8 cellular contexts compared by ENCODE assay signal in the genomic region with DNA sequence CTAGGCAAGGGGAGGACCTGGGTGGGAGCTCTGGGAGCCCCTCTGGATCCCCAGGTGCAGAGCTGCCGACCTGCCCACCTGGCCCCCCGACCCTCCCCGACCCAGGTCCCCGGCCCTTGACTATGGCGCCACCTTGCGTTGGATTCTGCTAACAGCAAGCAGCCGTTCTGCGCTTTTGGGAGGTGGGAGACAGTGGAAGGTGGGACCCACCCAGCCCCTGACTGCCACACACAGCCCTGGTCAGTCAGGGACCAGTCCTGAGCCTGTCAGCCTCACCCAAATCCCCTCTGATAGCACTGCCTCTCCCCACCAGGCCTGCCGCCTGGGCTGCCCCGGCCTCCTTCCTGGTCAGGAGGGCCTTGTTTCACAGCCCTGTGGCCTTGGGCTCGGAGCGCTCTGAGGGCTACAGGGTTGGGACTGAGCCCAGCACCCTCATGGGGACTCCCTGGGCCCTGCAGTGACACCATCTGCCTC.
DNase-seq lines count a peak whose midpoint lies in the region; ATAC-seq and TF ChIP-seq lines count a peak whose summit lies in the region.

No MANE protein-coding gene starts in this region.

- ATAC-seq in activated CD8-positive, alpha-beta T cell treated with anti-CD3 and anti-CD28 coated beads, Interleukin-2, amount 10 ng/mL, durations not matched to agents 7 days and 5 days = no peak
- ATAC-seq in gastroesophageal sphincter (peak; percentile 25), GM21717 (IDR thresholded peaks at IDR 0.05; ENCODE audit: unreplicated experiment) (no peak), GM19328 (IDR thresholded peaks at IDR 0.05; ENCODE audit: unreplicated experiment) (no peak)

- TF ChIP-seq CTCF in gastroesophageal sphincter (IDR thresholded peaks at IDR 0.05) = peak in 3 of 4 experiments; percentile 54 to 95 (median 69)

- CTCF ChIA-PET in activated CD8-positive, alpha-beta T cell treated with anti-CD3 and anti-CD28 coated beads, Interleukin-2, amount 10 ng/mL, durations not matched to agents 7 days and 5 days (lab: Charles Lee) = interaction anchor here (0.7 to 1.1 kb wide), 2 partner anchors 225 to 236 kb away, joined by 3 read pairs; no protein-coding TSS in a partner anchor

- H3K9me3 ChIP-seq in gastroesophageal sphincter = no peaks in the 10 kb centered on the region

- WGBS in gastroesophageal sphincter (ENCODE audit: low coverage in 1 of 2), 2 donors = no CpG with 5 or more reads among the region's 12 CpGs

- H3K4me1 Mint-ChIP-seq in activated CD8-positive, alpha-beta T cell treated with anti-CD3 and anti-CD28 coated beads, Interleukin-2, amount 10 ng/mL, durations not matched to agents 7 days and 5 days (ENCODE audit: low read depth) = peaks cover 1% of the 10 kb centered on the region

- no peak for TF ChIP-seq POLR2A in gastroesophageal sphincter (IDR thresholded peaks at IDR 0.05)

- TF ChIP-seq EP300 in gastroesophageal sphincter (IDR thresholded peaks at IDR 0.05) = no peak

- no peak overlapping the region for H3K27ac Mint-ChIP-seq in activated CD8-positive, alpha-beta T cell treated with anti-CD3 and anti-CD28 coated beads, Interleukin-2, amount 10 ng/mL, durations not matched to agents 7 days and 5 days

- H3K4me3 ChIP-seq in gastroesophageal sphincter = no peak overlapping the region

- no peaks in the 10 kb centered on the region for H3K9me3 Mint-ChIP-seq in activated CD8-positive, alpha-beta T cell treated with anti-CD3 and anti-CD28 coated beads, Interleukin-2, amount 10 ng/mL, durations not matched to agents 7 days and 5 days (ENCODE audit: insufficient read depth)

- DNase-seq in activated effector memory CD4-positive, alpha-beta T cell treated with anti-CD3 and anti-CD28 coated beads, Interleukin-2, amount 50 U/mL, for 16 hours = peak; percentile 76
- DNase-seq in activated effector memory CD4-positive, alpha-beta T cell treated with Interleukin-2 at 50 U/mL for 16 hours = no peak
- DNase-seq in activated CD8-positive, alpha-beta T cell treated with anti-CD3 and anti-CD28 coated beads, Interleukin-2, amount 10 ng/mL, durations not matched to agents 7 days and 5 days = peak; percentile 40
- peak; percentile 39 to 49 for DNase-seq in stimulated activated CD4-positive, alpha-beta T cell treated with anti-CD3 and anti-CD28 coated beads, Interleukin-2, amount 100 ng/mL, for 48 hours
- no peak for DNase-seq in NCI-H748 treated with DMSO at 0.1 percent for 48 hours (lab: John Stamatoyannopoulos, UW)

- no peaks in the 10 kb centered on the region for H3K27me3 ChIP-seq in gastroesophageal sphincter

- peaks cover 0 to 6% of the 10 kb centered on the region in 2 donors for H3K36me3 ChIP-seq in gastroesophageal sphincter

- no peaks in the 10 kb centered on the region for H3K36me3 Mint-ChIP-seq in activated CD8-positive, alpha-beta T cell treated with anti-CD3 and anti-CD28 coated beads, Interleukin-2, amount 10 ng/mL, durations not matched to agents 7 days and 5 days (ENCODE audit: low read depth)

- no peaks in the 10 kb centered on the region for H3K27me3 Mint-ChIP-seq in activated CD8-positive, alpha-beta T cell treated with anti-CD3 and anti-CD28 coated beads, Interleukin-2, amount 10 ng/mL, durations not matched to agents 7 days and 5 days (ENCODE audit: low read depth)

- H3K27ac ChIP-seq in gastroesophageal sphincter = peak overlapping the region in 1 of 4 donors; percentile 49

- POLR2A ChIA-PET in activated CD8-positive, alpha-beta T cell treated with anti-CD3 and anti-CD28 coated beads, Interleukin-2, amount 10 ng/mL, durations not matched to agents 7 days and 5 days (lab: Charles Lee) = no interaction called here

- H3K4me1 ChIP-seq in gastroesophageal sphincter = peaks cover 0 to 24% (median 5%) of the 10 kb centered on the region in 3 donors

- no peak overlapping the region for H3K4me3 Mint-ChIP-seq in activated CD8-positive, alpha-beta T cell treated with anti-CD3 and anti-CD28 coated beads, Interleukin-2, amount 10 ng/mL, durations not matched to agents 7 days and 5 days

Comparison
In these comparisons a context has a peak if more than half of its experiments do, and no peak if none do; other contexts are left out.
1. DNase-seq: peak in activated effector memory CD4-positive, alpha-beta T cell treated with anti-CD3 and anti-CD28 coated beads, Interleukin-2, amount 50 U/mL, for 16 hours (single experiment), activated CD8-positive, alpha-beta T cell treated with anti-CD3 and anti-CD28 coated beads, Interleukin-2, amount 10 ng/mL, durations not matched to agents 7 days and 5 days (single experiment) and stimulated activated CD4-positive, alpha-beta T cell treated with anti-CD3 and anti-CD28 coated beads, Interleukin-2, amount 100 ng/mL, for 48 hours (2 of 2); none in activated effector memory CD4-positive, alpha-beta T cell treated with Interleukin-2 at 50 U/mL for 16 hours (single experiment) and NCI-H748 treated with DMSO at 0.1 percent for 48 hours (single experiment).